12 cellular contexts compared by ENCODE assay signal in genomic region chr4:80393246-80393969, GRCh38. TPM values are rescaled to one million over a fixed set of nuclear protein-coding genes. Genes with fewer than 3 reads are reported as not detected.
DNase-seq lines count a peak whose midpoint lies in the region; ATAC-seq and TF ChIP-seq lines count a peak whose summit lies in the region.
"Had no signal": no experiment of that assay in that cellular context is flagged by ENCODE, and none has a peak within 500 bp of the region (broad histone marks: within the 10 kb centered on the region; RNA-seq: fewer than 3 reads in every experiment).

No MANE protein-coding gene starts in this region.

- H3K4me1 ChIP-seq in adrenal gland (replicated peaks in 1 of 2), result no peaks in the 10 kb centered on the region
- H3K4me1 ChIP-seq in lower lobe of right lung, result no peaks in the 10 kb centered on the region

- H3K4me1 Mint-ChIP-seq in stimulated activated naive CD8-positive, alpha-beta T cell treated with anti-CD3 and anti-CD28 coated beads, Interleukin-15, amount 100 ng/mL, for 72 hours, result peaks cover 8% of the 10 kb centered on the region
- H3K4me1 Mint-ChIP-seq: CD4-positive, alpha-beta memory T cell had no signal

- no peaks in the 10 kb centered on the region for H3K9me3 ChIP-seq in adrenal gland (replicated peaks in 1 of 3)
- H3K9me3 ChIP-seq in lower lobe of right lung, result no peaks in the 10 kb centered on the region

- peak; percentile 33 for DNase-seq in stimulated activated CD4-positive, alpha-beta T cell treated with anti-CD3 and anti-CD28 coated beads, Interleukin-4, amount 100 ng/mL, for 24 hours
- DNase-seq in stimulated activated CD4-positive, alpha-beta T cell treated with anti-CD3 and anti-CD28 coated beads, Interleukin-4, amount 100 ng/mL, for 1 hour, result no peak
- DNase-seq in dedifferentiated amniotic fluid mesenchymal stem cell (ENCODE audit: extremely low spot score) (peak; percentile 44), adrenal gland (no peak), D341Med (ENCODE audit: low spot score) (no peak), lower lobe of right lung (no peak)
- peak in 1 of 2 donors; percentile 27 for DNase-seq in stimulated activated naive CD8-positive, alpha-beta T cell treated with anti-CD3 and anti-CD28 coated beads, Interleukin-15, amount 100 ng/mL, for 72 hours
- DNase-seq: CD4-positive, alpha-beta memory T cell; mesendoderm; NCI-H1694 treated with DMSO at 0.1 percent for 48 hours had no signal

- H3K4me3 ChIP-seq in adrenal gland (no peak overlapping the region), lower lobe of right lung (no peak overlapping the region)
- H3K4me3 ChIP-seq: skin epidermis had no signal

- H3K27ac ChIP-seq in adrenal gland, result no peak overlapping the region
- H3K27ac ChIP-seq in lower lobe of right lung, result no peak overlapping the region
- H3K27ac ChIP-seq: skin epidermis had no signal

- intact Hi-C loops in adrenal gland (cut with DNase I), result no loop called here
- intact Hi-C loops in lower lobe of right lung (cut with DNase I), result no loop called here

- H3K36me3 ChIP-seq in adrenal gland (replicated peaks in 1 of 2), result no peaks in the 10 kb centered on the region
- no peaks in the 10 kb centered on the region for H3K36me3 ChIP-seq in lower lobe of right lung

- peak; percentile 65 for ATAC-seq in HG03520 (IDR thresholded peaks at IDR 0.05; ENCODE audit: unreplicated experiment)
- peak; percentile 99 for ATAC-seq in stimulated activated naive CD8-positive, alpha-beta T cell treated with anti-CD3 and anti-CD28 coated beads, Interleukin-15, amount 100 ng/mL, for 72 hours
- ATAC-seq in lower lobe of right lung, result no peak

- TF ChIP-seq CTCF in adrenal gland (IDR thresholded peaks at IDR 0.05) (no peak), lower lobe of right lung (IDR thresholded peaks at IDR 0.05) (no peak)

- no peak overlapping the region for H3K4me3 Mint-ChIP-seq in stimulated activated naive CD8-positive, alpha-beta T cell treated with anti-CD3 and anti-CD28 coated beads, Interleukin-15, amount 100 ng/mL, for 72 hours
- H3K4me3 Mint-ChIP-seq: CD4-positive, alpha-beta memory T cell had no signal

- H3K27me3 ChIP-seq in adrenal gland (no peaks in the 10 kb centered on the region), lower lobe of right lung (ENCODE audit: low read depth) (no peaks in the 10 kb centered on the region)

- no peak for TF ChIP-seq POLR2A in adrenal gland (IDR thresholded peaks at IDR 0.05)

- WGBS in adrenal gland, 4 donors, result 63 to 68% (median 67%) methylated on average over 4 of the region's 4 CpGs

- H3K27ac Mint-ChIP-seq in stimulated activated naive CD8-positive, alpha-beta T cell treated with anti-CD3 and anti-CD28 coated beads, Interleukin-15, amount 100 ng/mL, for 72 hours, result peak overlapping the region in 1 of 2 donors; percentile 61

- H3K9me3 Mint-ChIP-seq in stimulated activated naive CD8-positive, alpha-beta T cell treated with anti-CD3 and anti-CD28 coated beads, Interleukin-15, amount 100 ng/mL, for 72 hours, result peaks cover 8 to 16% of the 10 kb centered on the region in 2 donors

- H3K27me3 Mint-ChIP-seq in stimulated activated naive CD8-positive, alpha-beta T cell treated with anti-CD3 and anti-CD28 coated beads, Interleukin-15, amount 100 ng/mL, for 72 hours, result no peaks in the 10 kb centered on the region

RNA-seq across cellular contexts. Expression of gene CFAP299, which starts 57.9 kb away (rescaled TPM):
- total RNA-seq in adrenal gland (not detected), lower lobe of right lung (5.1 TPM)
- polyA plus RNA-seq in adrenal gland, result not detected
- total RNA-seq: CD4-positive, alpha-beta memory T cell had no signal
- polyA plus RNA-seq: CD4-positive, alpha-beta memory T cell had no signal

Comparison
In these comparisons a context has a peak if more than half of its experiments do, and no peak if none do; other contexts are left out.
1. DNase-seq: peak in stimulated activated CD4-positive, alpha-beta T cell treated with anti-CD3 and anti-CD28 coated beads, Interleukin-4, amount 100 ng/mL, for 24 hours (single experiment) and dedifferentiated amniotic fluid mesenchymal stem cell (single experiment); none in stimulated activated CD4-positive, alpha-beta T cell treated with anti-CD3 and anti-CD28 coated beads, Interleukin-4, amount 100 ng/mL, for 1 hour (single experiment), adrenal gland (0 of 7), D341Med (single experiment) and lower lobe of right lung (single experiment).
2. ATAC-seq: peak in HG03520 (single experiment) and stimulated activated naive CD8-positive, alpha-beta T cell treated with anti-CD3 and anti-CD28 coated beads, Interleukin-15, amount 100 ng/mL, for 72 hours (single experiment); none in lower lobe of right lung (0 of 2).